ENCODE assay signal across 1 cellular context in genomic region chr19:10929402-10929794, GRCh38.
A peak's percentile ranks its signal among the peaks of the same experiment; 100 is the strongest.
TF ChIP-seq lines count a peak whose summit lies in the region.

No MANE protein-coding gene starts in this region.

TF ChIP-seq in K562, 482 proteins besides CTCF, POLR2A, EP300 and RAD21:
- TF ChIP-seq TSC22D4 (tag; IDR thresholded peaks at IDR 0.05) (no peak), FOXM1 (IDR thresholded peaks at IDR 0.05; ENCODE audit: low read depth) (no peak), FOXM1 (CRISPR knock-in tag; IDR thresholded peaks at IDR 0.05; ENCODE audit: low read depth) (no peak), SOX6 (IDR thresholded peaks at IDR 0.05) (no peak), HDAC3 (IDR thresholded peaks at IDR 0.05; ENCODE audit: borderline replicate concordance, partially characterized antibody) (no peak), MCM2 (IDR thresholded peaks at IDR 0.05; ENCODE audit: low read depth) (no peak), KLF10 (CRISPR knock-in tag; IDR thresholded peaks at IDR 0.05) (no peak), SFPQ (IDR thresholded peaks at IDR 0.05; ENCODE audit: low read depth, low read length) (no peak), HDAC8 (tag; IDR thresholded peaks at IDR 0.05) (no peak), RAD51 (IDR thresholded peaks at IDR 0.05; ENCODE audit: borderline replicate concordance, low read depth) (no peak), HNRNPL (IDR thresholded peaks at IDR 0.05; ENCODE audit: low read depth, low read length) (no peak), ZNF586 (CRISPR knock-in tag; conservative IDR thresholded peaks at IDR 0.05) (no peak), E2F4 (CRISPR knock-in tag; IDR thresholded peaks at IDR 0.05; ENCODE audit: low read depth) (0 out of 2 replicates have a peak, but pooled peaks have one; percentile 25), TFAP4 (CRISPR knock-in tag; IDR thresholded peaks at IDR 0.05; ENCODE audit: borderline replicate concordance) (peak; percentile 35; the same call in 1 of the 2 replicates), ZFP91 (CRISPR knock-in tag; IDR thresholded peaks at IDR 0.05) (no peak), NFIC (IDR thresholded peaks at IDR 0.05) (no peak), ARHGAP35 (IDR thresholded peaks at IDR 0.05; ENCODE audit: partially characterized antibody) (no peak), NFYB (IDR thresholded peaks at IDR 0.05; ENCODE audit: extremely low read depth, insufficient read length) (no peak), TAF1 (IDR thresholded peaks at IDR 0.05; ENCODE audit: control insufficient read depth, extremely low read depth, insufficient read depth, low read length, severe bottlenecking) (no peak), FOXP4 (CRISPR knock-in tag; IDR thresholded peaks at IDR 0.05; ENCODE audit: borderline replicate concordance) (peak; percentile 7; the same call in 1 of the 2 replicates), CHAMP1 (IDR thresholded peaks at IDR 0.05) (no peak), SMARCA5 (IDR thresholded peaks at IDR 0.05) (no peak), KDM4B (IDR thresholded peaks at IDR 0.05; ENCODE audit: borderline replicate concordance in 2 of 2, low read depth in 1 of 2) (no peak), ILF3 (IDR thresholded peaks at IDR 0.05; ENCODE audit: borderline replicate concordance) (no peak), ZNF143 (CRISPR knock-in tag; IDR thresholded peaks at IDR 0.05) (no peak), TFE3 (CRISPR knock-in tag; IDR thresholded peaks at IDR 0.05) (no peak), SAP30 (IDR thresholded peaks at IDR 0.05; ENCODE audit: borderline replicate concordance, insufficient read depth, low read depth, low read length, poor library complexity, severe bottlenecking) (peak; percentile 14), RFX7 (CRISPR knock-in tag; IDR thresholded peaks at IDR 0.05) (no peak), ZNF740 (CRISPR knock-in tag; IDR thresholded peaks at IDR 0.05) (no peak), ZNF740 (tag; IDR thresholded peaks at IDR 0.05) (no peak), ZNF830 (CRISPR knock-in tag; IDR thresholded peaks at IDR 0.05) (no peak), SRSF3 (IDR thresholded peaks at IDR 0.05; ENCODE audit: insufficient read depth, low read length) (no peak), ZNF282 (CRISPR knock-in tag; IDR thresholded peaks at IDR 0.05) (0 out of 2 replicates have a peak, but pooled peaks have one; percentile 64)
